ENCODE assay signal across 8 cellular contexts in genomic region chr7:38349127-38349795, GRCh38.
DNase-seq lines count a peak whose midpoint lies in the region; ATAC-seq and TF ChIP-seq lines count a peak whose summit lies in the region.
"Not testable (repeated sequence)": the region's sequence is repeated elsewhere in the genome, so short reads cannot be mapped to it uniquely, and the experiment has no call there.

No MANE protein-coding gene starts in this region.

- not testable (repeated sequence) for H3K27me3 Mint-ChIP-seq in T-helper 17 cell

- not testable (repeated sequence) for TF ChIP-seq EP300 in stomach (IDR thresholded peaks at IDR 0.05)

- not testable (repeated sequence) for TF ChIP-seq POLR2A in stomach (IDR thresholded peaks at IDR 0.05)

- intact Hi-C loops in stomach (cut with DNase I; ENCODE audit: low total_unique reads): not testable (repeated sequence)

- peak overlapping the region; percentile 92 for H3K27ac Mint-ChIP-seq in T-helper 17 cell

- not testable (repeated sequence) for DNase-seq in GM06990 (ENCODE audit: extremely low read depth, insufficient read length); T-helper 17 cell; lung (ENCODE audit: low spot score); stomach
- DNase-seq in activated naive CD4-positive, alpha-beta T cell treated with Interleukin-2 at 50 U/mL for 16 hours: peak; percentile 33

- H3K4me1 Mint-ChIP-seq in T-helper 17 cell: peaks cover 24% of the 10 kb centered on the region

- not testable (repeated sequence) for H3K9me3 ChIP-seq in T-helper 17 cell (ENCODE audit: control insufficient read depth, low read length, poor library complexity, severe bottlenecking); lung (ENCODE audit: control insufficient read depth in 2 of 2, insufficient read depth in 1 of 2, low read length in 1 of 2); stomach

- ATAC-seq in GM19372 (IDR thresholded peaks at IDR 0.05; ENCODE audit: low read depth, unreplicated experiment) (peak; percentile 35), HG02759 (IDR thresholded peaks at IDR 0.05; ENCODE audit: unreplicated experiment) (peak; percentile 26), HG03565 (IDR thresholded peaks at IDR 0.05; ENCODE audit: unreplicated experiment) (peak; percentile 37), T-helper 17 cell (peak; percentile 43)
- not testable (repeated sequence) for ATAC-seq in lung (ENCODE audit: insufficient read depth, low FRiP score)

- not testable (repeated sequence) for H3K27me3 ChIP-seq in GM06990 (replicated peaks; ENCODE audit: control insufficient read depth, insufficient read depth, low read length); lung (ENCODE audit: control insufficient read depth, insufficient read depth); stomach

- not testable (repeated sequence) for H3K36me3 Mint-ChIP-seq in T-helper 17 cell (ENCODE audit: low read depth)

- peak overlapping the region; percentile 90 for H3K4me3 Mint-ChIP-seq in T-helper 17 cell

- H3K4me3 ChIP-seq in GM06990 (replicated peaks; ENCODE audit: low read depth, low read length) (peak overlapping the region; percentile 60), stomach (peak overlapping the region in 1 of 4 donors; percentile 9)
- not testable (repeated sequence) for H3K4me3 ChIP-seq in lung

- not testable (repeated sequence) for H3K4me1 ChIP-seq in lung (ENCODE audit: control insufficient read depth in 2 of 2, insufficient read depth in 2 of 2, low read length in 2 of 2); stomach

- WGBS in lung, 2 donors: 50 to 55% methylated on average over 8 to 9 of the region's 9 CpGs
- 77 to 83% (median 79%) methylated on average over 8 to 9 of the region's 9 CpGs for WGBS in stomach, 5 donors

- H3K27ac ChIP-seq in lung (ENCODE audit: low read depth in 1 of 2, low read length in 1 of 2) (peak overlapping the region; percentile 14 to 41), stomach (peak overlapping the region in 3 of 5 donors; percentile 35 to 71 (median 38))

- H3K36me3 ChIP-seq in GM06990 (ENCODE audit: control insufficient read depth, insufficient read depth, low read length); lung (ENCODE audit: control insufficient read depth in 2 of 2, insufficient read depth in 2 of 2, low read length in 2 of 2); stomach: not testable (repeated sequence)

- not testable (repeated sequence) for TF ChIP-seq CTCF in GM06990 (IDR thresholded peaks at IDR 0.05; ENCODE audit: insufficient read depth, low read length, poor library complexity, severe bottlenecking); lung (IDR thresholded peaks at IDR 0.05; ENCODE audit: control extremely low read depth, extremely low read depth); stomach (IDR thresholded peaks at IDR 0.05)
